In genomic region chr6:112881828-112882227, GRCh38 we compare ENCODE assay signal across 25 cellular contexts.
DNase-seq lines count a peak whose midpoint lies in the region; ATAC-seq and TF ChIP-seq lines count a peak whose summit lies in the region.
"Had no signal": no experiment of that assay in that cellular context is flagged by ENCODE, and none has a peak within 500 bp of the region (broad histone marks: within the 10 kb centered on the region; RNA-seq: fewer than 3 reads in every experiment).

No MANE protein-coding gene starts in this region.

- H3K9me3 ChIP-seq in neutrophil, result no peaks in the 10 kb centered on the region
- H3K9me3 ChIP-seq: heart left ventricle, left lung, sigmoid colon had no signal

- H3K27me3 ChIP-seq in neutrophil, result no peaks in the 10 kb centered on the region
- H3K27me3 ChIP-seq: heart left ventricle, left lung, sigmoid colon had no signal

- no peaks in the 10 kb centered on the region for H3K27me3 Mint-ChIP-seq in chondrocyte (ENCODE audit: low read depth)
- H3K27me3 Mint-ChIP-seq: activated CD4-positive, alpha-beta memory T cell treated with anti-CD3 and anti-CD28 coated beads, Interleukin-2, amount 10 ng/mL, durations not matched to agents 7 days and 5 days; CD4-positive, alpha-beta T cell; natural killer cell treated with Interleukin-12 subunit alpha and Interleukin-12 subunit beta and Interleukin-15 and Interleukin-18, amount 100 ng/mL, for 72 hours had no signal

- H3K4me1 Mint-ChIP-seq in chondrocyte (ENCODE audit: low read depth), result peaks cover 55% of the 10 kb centered on the region
- H3K4me1 Mint-ChIP-seq: activated CD4-positive, alpha-beta memory T cell treated with anti-CD3 and anti-CD28 coated beads, Interleukin-2, amount 10 ng/mL, durations not matched to agents 7 days and 5 days had no signal

- H3K27ac ChIP-seq in neutrophil, result peak overlapping the region; percentile 53
- H3K27ac ChIP-seq: coronary artery, heart left ventricle, left lung, sigmoid colon had no signal

- ATAC-seq in HG02852 (IDR thresholded peaks at IDR 0.05; ENCODE audit: unreplicated experiment), result no peak
- no peak for ATAC-seq in GM18519 (IDR thresholded peaks at IDR 0.05; ENCODE audit: low FRiP score, unreplicated experiment)
- ATAC-seq: GM12878; heart left ventricle; left lung; natural killer cell treated with Interleukin-12 subunit alpha and Interleukin-12 subunit beta and Interleukin-15 and Interleukin-18, amount 100 ng/mL, for 72 hours had no signal

- DNase-seq in EH (ENCODE audit: low read depth) (peak; percentile 38), NCI-H2171 treated with DMSO at 0.1 percent for 48 hours (lab: John Stamatoyannopoulos, UW) (peak; percentile 58), chondrocyte (ENCODE audit: low spot score) (no peak), OCI-M2 (lab: John Stamatoyannopoulos, UW; ENCODE audit: unreplicated experiment) (no peak)
- DNase-seq: activated CD4-positive, alpha-beta memory T cell treated with anti-CD3 and anti-CD28 coated beads, Interleukin-2, amount 10 ng/mL, durations not matched to agents 7 days and 5 days; activated CD4-positive, CD25-positive, alpha-beta regulatory T cell; activated effector memory CD4-positive, alpha-beta T cell treated with anti-CD3 and anti-CD28 coated beads, Interleukin-2, amount 50 U/mL, for 16 hours; CD4-positive, alpha-beta T cell; DMS153; endodermal cell; GF-D8; heart left ventricle; left lung; midbrain; NCI-H1048; NCI-H1930; sigmoid colon; substantia nigra; T-helper 9 cell had no signal

- peak overlapping the region; percentile 85 for H3K27ac Mint-ChIP-seq in chondrocyte (ENCODE audit: unreplicated experiment)
- H3K27ac Mint-ChIP-seq: activated CD4-positive, alpha-beta memory T cell treated with anti-CD3 and anti-CD28 coated beads, Interleukin-2, amount 10 ng/mL, durations not matched to agents 7 days and 5 days; CD4-positive, alpha-beta T cell; endodermal cell; natural killer cell treated with Interleukin-12 subunit alpha and Interleukin-12 subunit beta and Interleukin-15 and Interleukin-18, amount 100 ng/mL, for 72 hours had no signal

- peaks cover 9% of the 10 kb centered on the region for H3K9me3 Mint-ChIP-seq in chondrocyte (ENCODE audit: low read depth)
- H3K9me3 Mint-ChIP-seq: endodermal cell; natural killer cell treated with Interleukin-12 subunit alpha and Interleukin-12 subunit beta and Interleukin-15 and Interleukin-18, amount 100 ng/mL, for 72 hours had no signal

- TF ChIP-seq CTCF in chondrocyte (IDR thresholded peaks at IDR 0.05), result no peak
- no peak for TF ChIP-seq CTCF in neutrophil (IDR thresholded peaks at IDR 0.05)

- H3K36me3 Mint-ChIP-seq in chondrocyte (ENCODE audit: low read depth), result no peaks in the 10 kb centered on the region
- H3K36me3 Mint-ChIP-seq: natural killer cell treated with Interleukin-12 subunit alpha and Interleukin-12 subunit beta and Interleukin-15 and Interleukin-18, amount 100 ng/mL, for 72 hours had no signal

- peaks cover 7 to 22% of the 10 kb centered on the region in 2 experiments for H3K4me1 ChIP-seq in neutrophil (ENCODE audit: control insufficient read depth in 1 of 2, insufficient read depth in 1 of 2, low read depth in 1 of 2, low read length in 1 of 2)
- H3K4me1 ChIP-seq: left lung had no signal

- H3K4me3 Mint-ChIP-seq in chondrocyte (ENCODE audit: unreplicated experiment), result peak overlapping the region; percentile 10
- H3K4me3 Mint-ChIP-seq: activated CD4-positive, alpha-beta memory T cell treated with anti-CD3 and anti-CD28 coated beads, Interleukin-2, amount 10 ng/mL, durations not matched to agents 7 days and 5 days; CD4-positive, alpha-beta T cell; natural killer cell treated with Interleukin-12 subunit alpha and Interleukin-12 subunit beta and Interleukin-15 and Interleukin-18, amount 100 ng/mL, for 72 hours had no signal

- no peak overlapping the region for H3K4me3 ChIP-seq in neutrophil (ENCODE audit: low read depth in 1 of 2, low read length in 1 of 2)
- H3K4me3 ChIP-seq: coronary artery, GM12878, heart left ventricle, left lung, sigmoid colon had no signal

- H3K36me3 ChIP-seq in neutrophil, result no peaks in the 10 kb centered on the region
- H3K36me3 ChIP-seq: heart left ventricle, left lung, sigmoid colon had no signal

Comparison
In these comparisons a context has a peak if more than half of its experiments do, and no peak if none do; other contexts are left out.
1. DNase-seq: peak in EH (single experiment) and NCI-H2171 treated with DMSO at 0.1 percent for 48 hours (single experiment); none in chondrocyte (single experiment) and OCI-M2 (single experiment).